Comparison of ENCODE assay signal across 14 cellular contexts in genomic region chr7:66631471-66631870, GRCh38. TPM values are rescaled to one million over a fixed set of nuclear protein-coding genes. Genes with fewer than 3 reads are reported as not detected.
DNase-seq lines count a peak whose midpoint lies in the region; ATAC-seq and TF ChIP-seq lines count a peak whose summit lies in the region.
"Had no signal": no experiment of that assay in that cellular context is flagged by ENCODE, and none has a peak within 500 bp of the region (broad histone marks: within the 10 kb centered on the region; RNA-seq: fewer than 3 reads in every experiment).

No MANE protein-coding gene starts in this region.

- no peak for TF ChIP-seq POLR2A in GM18505 (IDR thresholded peaks at IDR 0.05; ENCODE audit: borderline replicate concordance, extremely low read depth, insufficient read depth, insufficient read length)

- peaks cover 69 to 84% (median 78%) of the 10 kb centered on the region in 10 experiments for H3K4me1 ChIP-seq in BLaER1 treated with 17β-estradiol and CSF1 and Interleukin-3, amounts not matched to agents 10 nM and 100 nM
- H3K4me1 ChIP-seq: prostate gland had no signal

- peak overlapping the region; percentile 76 to 99 (median 84) for H3K4me2 ChIP-seq in BLaER1 treated with 17β-estradiol and CSF1 and Interleukin-3, amounts not matched to agents 10 nM and 100 nM

- peaks cover 0 to 36% (median 17%) of the 10 kb centered on the region in 11 experiments; a peak in 12 of 22 replicates for H4K20me1 ChIP-seq in BLaER1 treated with 17β-estradiol and CSF1 and Interleukin-3, amounts not matched to agents 10 nM and 100 nM

- H3K4me3 ChIP-seq in BLaER1 treated with 17β-estradiol and CSF1 and Interleukin-3, amounts not matched to agents 10 nM and 100 nM = peak overlapping the region in 6 of 10 experiments; percentile 5 to 50 (median 16); a peak in 7 of 20 replicates
- H3K4me3 ChIP-seq: prostate gland, thyroid gland had no signal

- H3K27ac ChIP-seq in BLaER1 treated with 17β-estradiol and CSF1 and Interleukin-3, amounts not matched to agents 10 nM and 100 nM = peak overlapping the region in 10 of 11 experiments; percentile 28 to 63 (median 52); a peak in 17 of 22 replicates
- H3K27ac ChIP-seq: prostate gland, thyroid gland had no signal

- DNase-seq in KG1 (lab: John Stamatoyannopoulos, UW) (peak; percentile 57), UCSD-AML1 (lab: John Stamatoyannopoulos, UW; ENCODE audit: unreplicated experiment) (peak; percentile 9), fibroblast of peridontal ligament (ENCODE audit: extremely low read depth) (peak; percentile 50), C1 segment of cervical spinal cord (lab: John Stamatoyannopoulos, UW) (no peak), ureter (ENCODE audit: low spot score) (no peak)
- DNase-seq: activated effector memory CD4-positive, alpha-beta T cell treated with Interleukin-2 at 50 U/mL for 16 hours; NCI-H1092; NCI-H526 treated with DMSO at 0.1 percent for 48 hours; stimulated activated CD4-positive, alpha-beta T cell treated with anti-CD3 and anti-CD28 coated beads, Interleukin-4, amount 100 ng/mL, for 1 hour; thyroid gland had no signal

- ATAC-seq in HG03378 (IDR thresholded peaks at IDR 0.05; ENCODE audit: unreplicated experiment) = no peak
- ATAC-seq in GM18505 (IDR thresholded peaks at IDR 0.05; ENCODE audit: unreplicated experiment) = no peak

- peak overlapping the region in 10 of 11 experiments; percentile 19 to 60 (median 44); a peak in 16 of 22 replicates for H3K9ac ChIP-seq in BLaER1 treated with 17β-estradiol and CSF1 and Interleukin-3, amounts not matched to agents 10 nM and 100 nM

- peaks cover 0 to 8% (median 0%) of the 10 kb centered on the region in 11 experiments; a peak in 6 of 22 replicates for H3K9me3 ChIP-seq in BLaER1 treated with 17β-estradiol and CSF1 and Interleukin-3, amounts not matched to agents 10 nM and 100 nM (replicated peaks in 1 of 11)
- H3K9me3 ChIP-seq: prostate gland, thyroid gland had no signal

- H3K27me3 ChIP-seq in BLaER1 treated with 17β-estradiol and CSF1 and Interleukin-3, amounts not matched to agents 10 nM and 100 nM = peaks cover 0 to 9% (median 0%) of the 10 kb centered on the region in 11 experiments; a peak in 3 of 22 replicates
- H3K27me3 ChIP-seq: thyroid gland had no signal

- H3K36me3 ChIP-seq in BLaER1 treated with 17β-estradiol and CSF1 and Interleukin-3, amounts not matched to agents 10 nM and 100 nM = peaks cover 0 to 17% (median 7%) of the 10 kb centered on the region in 11 experiments; a peak in 8 of 22 replicates
- H3K36me3 ChIP-seq: prostate gland had no signal

RNA-seq across cellular contexts. Expression of gene KCTD7, which starts 2.8 kb away (rescaled TPM):
- 13.4 TPM for total RNA-seq in ureter

Comparison
In these comparisons a context has a peak if more than half of its experiments do, and no peak if none do; other contexts are left out.
1. DNase-seq: peak in KG1 (single experiment), UCSD-AML1 (single experiment) and fibroblast of peridontal ligament (single experiment); none in C1 segment of cervical spinal cord (0 of 14) and ureter (single experiment).